ENCODE assay signal across 8 cellular contexts in genomic region chr12:76685246-76685678, GRCh38.
DNase-seq lines count a peak whose midpoint lies in the region; ATAC-seq and TF ChIP-seq lines count a peak whose summit lies in the region.

No MANE protein-coding gene starts in this region.

- H4K20me1 ChIP-seq in neural progenitor cell (ENCODE audit: low read depth) = no peaks in the 10 kb centered on the region

- peaks cover 11% of the 10 kb centered on the region for H3K4me1 ChIP-seq in neural progenitor cell

- H3K9me3 ChIP-seq in neural progenitor cell (ENCODE audit: low read depth) = no peaks in the 10 kb centered on the region

- peaks cover 20% of the 10 kb centered on the region for H3K4me1 Mint-ChIP-seq in neural progenitor cell
- H3K4me1 Mint-ChIP-seq in activated CD8-positive, alpha-beta T cell treated with anti-CD3 and anti-CD28 coated beads for 36 hours (ENCODE audit: low read depth) = peaks cover 3% of the 10 kb centered on the region

- H3K36me3 Mint-ChIP-seq in neural progenitor cell = no peaks in the 10 kb centered on the region
- H3K36me3 Mint-ChIP-seq in activated CD8-positive, alpha-beta T cell treated with anti-CD3 and anti-CD28 coated beads for 36 hours (ENCODE audit: low read depth) = no peaks in the 10 kb centered on the region

- H3K4me3 ChIP-seq in neural progenitor cell = no peak overlapping the region

- H3K4me3 Mint-ChIP-seq in neural progenitor cell = no peak overlapping the region
- H3K4me3 Mint-ChIP-seq in activated CD8-positive, alpha-beta T cell treated with anti-CD3 and anti-CD28 coated beads for 36 hours = no peak overlapping the region

- H3K27ac ChIP-seq in neural progenitor cell = no peak overlapping the region

- TF ChIP-seq CTCF in neural progenitor cell (IDR thresholded peaks at IDR 0.05) = no peak
- TF ChIP-seq CTCF in activated CD8-positive, alpha-beta T cell treated with anti-CD3 and anti-CD28 coated beads for 36 hours (IDR thresholded peaks at IDR 0.05) = no peak

- no peaks in the 10 kb centered on the region for H3K27me3 Mint-ChIP-seq in neural progenitor cell (ENCODE audit: insufficient read depth, low read depth)
- no peaks in the 10 kb centered on the region for H3K27me3 Mint-ChIP-seq in activated CD8-positive, alpha-beta T cell treated with anti-CD3 and anti-CD28 coated beads for 36 hours

- H2AFZ ChIP-seq in neural progenitor cell (replicated peaks) = peak overlapping the region; percentile 88

- no peaks in the 10 kb centered on the region for H3K27me3 ChIP-seq in neural progenitor cell

- DNase-seq in DMS153 (lab: John Stamatoyannopoulos, UW) (peak; percentile 46), NCI-H510A (lab: John Stamatoyannopoulos, UW) (peak; percentile 32), neural progenitor cell (ENCODE audit: low spot score) (peak; percentile 56), GDM1 (lab: John Stamatoyannopoulos, UW) (no peak)
- no peak for DNase-seq in activated CD8-positive, alpha-beta T cell treated with anti-CD3 and anti-CD28 coated beads for 36 hours

- H3K9me3 Mint-ChIP-seq in neural progenitor cell = peaks cover under 1% of the 10 kb centered on the region
- no peaks in the 10 kb centered on the region for H3K9me3 Mint-ChIP-seq in activated CD8-positive, alpha-beta T cell treated with anti-CD3 and anti-CD28 coated beads for 36 hours

- intact Hi-C loops in activated CD8-positive, alpha-beta T cell treated with anti-CD3 and anti-CD28 coated beads for 36 hours (cut with micrococcal nuclease) = loop anchor here (5.0 kb wide), 1 partner anchor 107 kb away; no protein-coding TSS in a partner anchor

- POLR2A ChIA-PET in activated CD8-positive, alpha-beta T cell treated with anti-CD3 and anti-CD28 coated beads for 36 hours (lab: Charles Lee) = no interaction called here

- CTCF ChIA-PET in activated CD8-positive, alpha-beta T cell treated with anti-CD3 and anti-CD28 coated beads for 36 hours (lab: Charles Lee) = interaction anchor here (0.9 to 2.3 kb wide), 7 partner anchors 9 to 326 kb away, joined by 3 to 6 read pairs (median 4); no protein-coding TSS in a partner anchor

- no peaks in the 10 kb centered on the region for H3F3A ChIP-seq in neural progenitor cell (ENCODE audit: low read depth)

- no peaks in the 10 kb centered on the region for H3K79me2 ChIP-seq in neural progenitor cell (ENCODE audit: low read depth)

- no peaks in the 10 kb centered on the region for H3K36me3 ChIP-seq in neural progenitor cell

- H3K27ac Mint-ChIP-seq in neural progenitor cell = peak overlapping the region; percentile 10
- H3K27ac Mint-ChIP-seq in activated CD8-positive, alpha-beta T cell treated with anti-CD3 and anti-CD28 coated beads for 36 hours = no peak overlapping the region

- ATAC-seq in esophagus mucosa (peak; percentile 11), HG03039 (IDR thresholded peaks at IDR 0.05; ENCODE audit: unreplicated experiment) (no peak), GM21423 (IDR thresholded peaks at IDR 0.05; ENCODE audit: unreplicated experiment) (no peak)
- no peak for ATAC-seq in activated CD8-positive, alpha-beta T cell treated with anti-CD3 and anti-CD28 coated beads for 36 hours

- no peak overlapping the region for H3K9ac ChIP-seq in neural progenitor cell

- peak overlapping the region; percentile 45 for H3K4me2 ChIP-seq in neural progenitor cell

Comparison
In these comparisons a context has a peak if more than half of its experiments do, and no peak if none do; other contexts are left out.
1. DNase-seq: peak in DMS153 (single experiment), NCI-H510A (single experiment) and neural progenitor cell (single experiment); none in activated CD8-positive, alpha-beta T cell treated with anti-CD3 and anti-CD28 coated beads for 36 hours (single experiment) and GDM1 (single experiment).